ENCODE assay signal across 8 cellular contexts in genomic region chr2:27380626-27381556, GRCh38. TPM values are rescaled to one million over a fixed set of nuclear protein-coding genes. Genes with fewer than 3 reads are reported as not detected.
A peak's percentile ranks its signal among the peaks of the same experiment; 100 is the strongest.
DNase-seq lines count a peak whose midpoint lies in the region; ATAC-seq and TF ChIP-seq lines count a peak whose summit lies in the region.

A gene with protein sequence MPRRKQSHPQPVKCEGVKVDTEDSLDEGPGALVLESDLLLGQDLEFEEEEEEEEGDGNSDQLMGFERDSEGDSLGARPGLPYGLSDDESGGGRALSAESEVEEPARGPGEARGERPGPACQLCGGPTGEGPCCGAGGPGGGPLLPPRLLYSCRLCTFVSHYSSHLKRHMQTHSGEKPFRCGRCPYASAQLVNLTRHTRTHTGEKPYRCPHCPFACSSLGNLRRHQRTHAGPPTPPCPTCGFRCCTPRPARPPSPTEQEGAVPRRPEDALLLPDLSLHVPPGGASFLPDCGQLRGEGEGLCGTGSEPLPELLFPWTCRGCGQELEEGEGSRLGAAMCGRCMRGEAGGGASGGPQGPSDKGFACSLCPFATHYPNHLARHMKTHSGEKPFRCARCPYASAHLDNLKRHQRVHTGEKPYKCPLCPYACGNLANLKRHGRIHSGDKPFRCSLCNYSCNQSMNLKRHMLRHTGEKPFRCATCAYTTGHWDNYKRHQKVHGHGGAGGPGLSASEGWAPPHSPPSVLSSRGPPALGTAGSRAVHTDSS (minus strand): TSS chr2:27380734. CDS start chr2:27380526, 208 bp downstream.

- no peaks in the 10 kb centered on the region for H4K20me1 ChIP-seq in OCI-LY1 (ENCODE audit: insufficient read depth, low read length)

- 0 out of 2 replicates have a peak, but pooled peaks cover 2% of the 10 kb centered on the region for H3F3A ChIP-seq in OCI-LY1 (ENCODE audit: insufficient read depth, low read length)

- H3K9ac ChIP-seq in HUES6 (ENCODE audit: low read length) (peak within 1 kb of the TSS; percentile 97), OCI-LY1 (ENCODE audit: low read length) (peak within 1 kb of the TSS; percentile 96)

- peak; percentile 95 for DNase-seq in COLO668 (lab: John Stamatoyannopoulos, UW; ENCODE audit: unreplicated experiment)
- DNase-seq in activated T-cell treated with anti-CD3 and anti-CD28 coated beads for 24 hours (ENCODE audit: low read depth): peak; percentile 85
- peak; percentile 91 for DNase-seq in epidermal melanocyte (ENCODE audit: insufficient read length, low spot score)
- DNase-seq in mucosa of descending colon: peak; percentile 96 to 98 (median 97)
- DNase-seq in stimulated activated CD8-positive, alpha-beta memory T cell treated with anti-CD3 and anti-CD28 coated beads, Interleukin-4, amount 100 ng/mL, for 1 hour (ENCODE audit: low read depth in 2 of 2, low spot score in 1 of 2): peak; percentile 66 to 72

- H2AFZ ChIP-seq in OCI-LY1 (ENCODE audit: low read length): no peak within 1 kb of the TSS

- H3K4me3 ChIP-seq in HUES6 (ENCODE audit: low read depth, low read length) (peak within 1 kb of the TSS; percentile 83), OCI-LY1 (ENCODE audit: low read depth, low read length, poor library complexity, severe bottlenecking) (peak within 1 kb of the TSS; percentile 86), mucosa of descending colon (peak within 1 kb of the TSS; percentile 44)

- peak within 1 kb of the TSS; percentile 97 for H3K4me2 ChIP-seq in OCI-LY1 (ENCODE audit: low read length)

- intact Hi-C loops in mucosa of descending colon (cut with DNase I, micrococcal nuclease): no loop called here

- H3K79me2 ChIP-seq in OCI-LY1 (ENCODE audit: insufficient read depth, low read length): no peaks in the 10 kb centered on the region

- H3K36me3 ChIP-seq in HUES6 (ENCODE audit: control insufficient read depth, insufficient read depth, low read length) (peaks cover 79% of the 10 kb centered on the region), OCI-LY1 (ENCODE audit: insufficient read depth, low read length) (peaks cover 90% of the 10 kb centered on the region), mucosa of descending colon (ENCODE audit: low read depth) (peaks cover 6% of the 10 kb centered on the region)

- TF ChIP-seq CTCF in OCI-LY1 (IDR thresholded peaks at IDR 0.05; ENCODE audit: low read length) (no peak), mucosa of descending colon (IDR thresholded peaks at IDR 0.05) (no peak)

- H3K27ac ChIP-seq in HUES6 (ENCODE audit: low read depth, low read length) (peak within 1 kb of the TSS; percentile 87), OCI-LY1 (ENCODE audit: low read depth, low read length, poor library complexity, severe bottlenecking) (peak within 1 kb of the TSS; percentile 86)

- H3K27me3 ChIP-seq in HUES6 (ENCODE audit: control insufficient read depth, insufficient read depth, low read length) (no peaks in the 10 kb centered on the region), OCI-LY1 (ENCODE audit: insufficient read depth, low read length) (no peaks in the 10 kb centered on the region)

- H3K9me2 ChIP-seq in OCI-LY1 (ENCODE audit: low read depth, low read length): no peaks in the 10 kb centered on the region

- no peaks in the 10 kb centered on the region for H3K9me3 ChIP-seq in HUES6 (ENCODE audit: control insufficient read depth, insufficient read depth, low read depth, low read length)
- no peaks in the 10 kb centered on the region for H3K9me3 ChIP-seq in OCI-LY1 (ENCODE audit: low read length)
- no peaks in the 10 kb centered on the region for H3K9me3 ChIP-seq in mucosa of descending colon

- H3K4me1 ChIP-seq in HUES6 (ENCODE audit: control insufficient read depth, insufficient read depth, low read length) (peaks cover 14% of the 10 kb centered on the region), OCI-LY1 (ENCODE audit: insufficient read depth, low read length, severe bottlenecking) (peaks cover 25% of the 10 kb centered on the region), mucosa of descending colon (ENCODE audit: low read depth) (peaks cover 19% of the 10 kb centered on the region)

- ATAC-seq in GM21367 (IDR thresholded peaks at IDR 0.05; ENCODE audit: unreplicated experiment) (peak; percentile 72), mucosa of descending colon (peak; percentile 92)

RNA-seq across cellular contexts. Expression of the gene that starts here (rescaled TPM):
- 10 to 100 TPM; 22.6 to 32.0 (median 25.4) TPM for total RNA-seq in mucosa of descending colon

Comparison
In these comparisons a context has a peak if more than half of its experiments do, and no peak if none do; other contexts are left out.
1. Peak in every context shown above with its lines: DNase-seq, ATAC-seq, H3K4me3 ChIP-seq and H3K27ac ChIP-seq.